ENCODE assay signal across 9 cellular contexts in the genomic region with DNA sequence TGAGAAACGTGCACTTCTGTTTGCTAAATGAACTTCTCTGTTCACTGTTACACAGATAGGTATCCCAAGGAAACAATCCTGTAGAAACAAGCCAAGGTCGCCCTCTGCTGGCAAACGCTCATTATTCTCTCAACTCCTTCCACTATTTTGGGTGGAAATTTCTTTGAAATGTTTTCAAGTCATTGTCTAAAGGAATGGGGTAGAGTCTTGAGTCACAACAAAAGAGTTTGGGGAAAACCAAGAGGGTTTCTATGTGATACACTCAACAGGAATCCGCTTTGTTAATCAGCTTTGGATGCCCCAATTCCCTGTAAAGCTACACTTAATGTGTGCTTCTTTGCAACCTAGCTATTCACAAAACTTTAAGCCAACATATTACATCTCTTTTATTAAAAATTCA. TPM values are rescaled to one million over a fixed set of nuclear protein-coding genes. Genes with fewer than 3 reads are reported as not detected.
DNase-seq lines count a peak whose midpoint lies in the region; ATAC-seq and TF ChIP-seq lines count a peak whose summit lies in the region.
"Had no signal": no experiment of that assay in that cellular context is flagged by ENCODE, and none has a peak within 500 bp of the region (broad histone marks: within the 10 kb centered on the region; RNA-seq: fewer than 3 reads in every experiment).

No MANE protein-coding gene starts in this region.

- no peaks in the 10 kb centered on the region for H3K36me3 ChIP-seq in NT2/D1 (ENCODE audit: insufficient read depth, insufficient read length, low read length)
- no peaks in the 10 kb centered on the region for H3K36me3 ChIP-seq in stomach

- H3K4me1 ChIP-seq in NT2/D1 (ENCODE audit: insufficient read depth, insufficient read length) (no peaks in the 10 kb centered on the region), stomach (peaks cover 0 to 4% (median 2%) of the 10 kb centered on the region in 4 donors)

- peak; percentile 75 to 89 (median 86) for TF ChIP-seq CTCF in nephron (IDR thresholded peaks at IDR 0.05; ENCODE audit: unreplicated experiment in 3 of 3)
- peak in 5 of 7 experiments; percentile 36 to 75 (median 66) for TF ChIP-seq CTCF in stomach (IDR thresholded peaks at IDR 0.05)

- WGBS in stomach, 5 donors: 0 to 2% (median 1%) methylated on average over 4 of the region's 4 CpGs

- intact Hi-C loops in stomach (cut with DNase I; ENCODE audit: low total_unique reads): loop anchor here (5.0 kb wide), 1 partner anchor 254 kb away; no protein-coding TSS in a partner anchor

- no peaks in the 10 kb centered on the region for H3K9me3 ChIP-seq in NT2/D1 (ENCODE audit: insufficient read depth, low read length)
- H3K9me3 ChIP-seq in stomach: no peaks in the 10 kb centered on the region

- TF ChIP-seq POLR2A in erythroblast (IDR thresholded peaks at IDR 0.05; ENCODE audit: low read length) (no peak), stomach (IDR thresholded peaks at IDR 0.05) (no peak)

- no peaks in the 10 kb centered on the region for H3K4me1 Mint-ChIP-seq in nephron

- ATAC-seq in HG03432 (IDR thresholded peaks at IDR 0.05; ENCODE audit: unreplicated experiment) (peak; percentile 41), HG03571 (IDR thresholded peaks at IDR 0.05; ENCODE audit: unreplicated experiment) (no peak)

- H3K36me3 Mint-ChIP-seq in nephron (ENCODE audit: low read depth): no peaks in the 10 kb centered on the region

- H3K27me3 ChIP-seq in NT2/D1 (ENCODE audit: insufficient read depth, insufficient read length): no peaks in the 10 kb centered on the region
- H3K27me3 ChIP-seq in stomach: peaks cover 0 to 30% (median 0%) of the 10 kb centered on the region in 3 donors

- TF ChIP-seq EP300 in stomach (IDR thresholded peaks at IDR 0.05): no peak

- H3K4me3 ChIP-seq in NT2/D1 (ENCODE audit: insufficient read length, low read depth): no peak overlapping the region
- no peak overlapping the region for H3K4me3 ChIP-seq in stomach

- no peak overlapping the region for H3K27ac Mint-ChIP-seq in nephron

- no peak overlapping the region for H3K9ac ChIP-seq in NT2/D1 (ENCODE audit: insufficient read length, low read depth)

- H3K9me3 Mint-ChIP-seq in nephron: no peaks in the 10 kb centered on the region

- peaks cover 4% of the 10 kb centered on the region for H3K27me3 Mint-ChIP-seq in nephron (ENCODE audit: low read depth)

- H3K27ac ChIP-seq in stomach: no peak overlapping the region

- no peak overlapping the region for H3K4me3 Mint-ChIP-seq in nephron

- DNase-seq in COLO668 (lab: John Stamatoyannopoulos, UW; ENCODE audit: unreplicated experiment): peak; percentile 72
- peak; percentile 70 for DNase-seq in NT2/D1 (ENCODE audit: low read depth, low spot score)
- peak; percentile 37 for DNase-seq in activated CD8-positive, alpha-beta memory T cell treated with anti-CD3 and anti-CD28 coated beads, Interleukin-2, amount 50 U/mL, for 24 hours (ENCODE audit: extremely low read depth)
- DNase-seq in erythroblast (lab: John Stamatoyannopoulos, UW): peak; percentile 58 to 78
- DNase-seq in stomach: peak; percentile 79

RNA-seq across cellular contexts. Expression of a gene that starts 4.6 kb away (rescaled TPM):
- 10 to 100 TPM in 4 of 5 donors, 1 to 10 TPM in 1; 6.4 to 65.6 (median 16.7) TPM for total RNA-seq in stomach
- 10 to 100 TPM; 11.3 to 14.2 (median 12.1) TPM for polyA plus RNA-seq in stomach

RNA-seq across cellular contexts. Expression of a gene that starts 16.9 kb away (rescaled TPM):
- not detected for total RNA-seq in stomach
- not detected for polyA plus RNA-seq in stomach
- total RNA-seq: T-helper 1 cell treated with Interleukin-12 subunit alpha and Interleukin-12 subunit beta and Interleukin-4 antibody, amounts not matched to agents 30 ng/mL and 1 ng/mL, for 36 hours had no signal

RNA-seq across cellular contexts. Expression of a gene that starts 44.7 kb away (rescaled TPM):
- total RNA-seq in stomach: 10 to 100 TPM in 4 of 5 donors, 1 to 10 TPM in 1; 5.3 to 37.8 (median 13.6) TPM
- 10 to 100 TPM; 15.8 to 25.2 (median 17.0) TPM for polyA plus RNA-seq in stomach
